In genomic region chr11:126359431-126360048, GRCh38 we compare ENCODE assay signal across 10 cellular contexts. TPM values are rescaled to one million over a fixed set of nuclear protein-coding genes. Genes with fewer than 3 reads are reported as not detected.
DNase-seq lines count a peak whose midpoint lies in the region; ATAC-seq and TF ChIP-seq lines count a peak whose summit lies in the region.
"Had no signal": no experiment of that assay in that cellular context is flagged by ENCODE, and none has a peak within 500 bp of the region (broad histone marks: within the 10 kb centered on the region; RNA-seq: fewer than 3 reads in every experiment).

No MANE protein-coding gene starts in this region.

- no peak overlapping the region for H2AFZ ChIP-seq in mammary epithelial cell (ENCODE audit: low read depth, low read length)

- intact Hi-C loops in mammary epithelial cell (cut with micrococcal nuclease) (no loop called here), left colon (cut with DNase I, micrococcal nuclease) (no loop called here), thyroid gland (cut with DNase I) (no loop called here)

- no peaks in the 10 kb centered on the region for H3K27me3 ChIP-seq in mammary epithelial cell (ENCODE audit: insufficient read depth, low read length)
- H3K27me3 ChIP-seq in thyroid gland: no peaks in the 10 kb centered on the region

- no peaks in the 10 kb centered on the region for H3K9me3 Mint-ChIP-seq in effector memory CD8-positive, alpha-beta T cell

- TF ChIP-seq POLR2A in thyroid gland (IDR thresholded peaks at IDR 0.05): no peak

- H3K4me1 Mint-ChIP-seq in effector memory CD8-positive, alpha-beta T cell (ENCODE audit: low read depth in 2 of 2): peaks cover 10 to 20% of the 10 kb centered on the region in 2 donors

- H3K36me3 ChIP-seq in mammary epithelial cell (ENCODE audit: insufficient read depth, low read length) (no peaks in the 10 kb centered on the region), thyroid gland (no peaks in the 10 kb centered on the region)

- CTCF ChIA-PET in mammary epithelial cell (lab: Charles Lee; ENCODE audit: low non-redundant PET): no interaction called here

- H3K4me2 ChIP-seq in mammary epithelial cell (ENCODE audit: insufficient read depth, low read depth, low read length): peak overlapping the region; percentile 10

- in situ Hi-C loops in mammary epithelial cell (cut with MboI; ENCODE audit: low sequenced_read_pairs in 2 of 2): no loop called here

- no peak overlapping the region for H3K4me3 Mint-ChIP-seq in effector memory CD8-positive, alpha-beta T cell

- no peak for TF ChIP-seq CTCF in mammary epithelial cell (conservative IDR thresholded peaks at IDR 0.05 in 1 of 2, IDR thresholded peaks at IDR 0.05 in 1 of 2; ENCODE audit: extremely low read depth in 1 of 2, insufficient read depth in 1 of 2, low read depth in 1 of 2, low read length in 2 of 2)
- no peak for TF ChIP-seq CTCF in thyroid gland (IDR thresholded peaks at IDR 0.05)

- no peaks in the 10 kb centered on the region for H3K9me3 ChIP-seq in mammary epithelial cell (replicated peaks; ENCODE audit: insufficient read depth, low read length)
- H3K9me3 ChIP-seq in thyroid gland: no peaks in the 10 kb centered on the region

- BruUV-seq in mammary epithelial cell (replicated peaks; lab: Mats Ljungman, UMichigan): no TSS peak

- H3K4me3 ChIP-seq in mammary epithelial cell (replicated peaks in 1 of 3; ENCODE audit: insufficient read depth in 1 of 3, low read depth in 2 of 3, low read length in 3 of 3): no peak overlapping the region
- no peak overlapping the region for H3K4me3 ChIP-seq in thyroid gland (replicated peaks in 1 of 3)

- dilution Hi-C loops in mammary epithelial cell (cut with HindIII; ENCODE audit: low sequenced_read_pairs): no loop called here

- peak; percentile 53 for ATAC-seq in left colon
- ATAC-seq in effector memory CD8-positive, alpha-beta T cell (replicated peaks): no peak
- ATAC-seq in HG02970 (IDR thresholded peaks at IDR 0.05; ENCODE audit: low FRiP score, unreplicated experiment): no peak
- no peak for ATAC-seq in GM21529 (IDR thresholded peaks at IDR 0.05; ENCODE audit: unreplicated experiment)
- ATAC-seq in GM18861 (IDR thresholded peaks at IDR 0.05; ENCODE audit: unreplicated experiment): no peak

- H3K79me2 ChIP-seq in mammary epithelial cell (ENCODE audit: insufficient read depth, low read length): peaks cover 79% of the 10 kb centered on the region

- H3K27ac Mint-ChIP-seq in effector memory CD8-positive, alpha-beta T cell: peak overlapping the region in 1 of 2 donors; percentile 60

- peaks cover 12% of the 10 kb centered on the region for H3K36me3 Mint-ChIP-seq in effector memory CD8-positive, alpha-beta T cell (ENCODE audit: insufficient read depth)

- no peak overlapping the region for H3K27ac ChIP-seq in mammary epithelial cell (ENCODE audit: insufficient read depth, low read depth, low read length)
- peak overlapping the region in 2 of 3 donors; percentile 32 to 36 for H3K27ac ChIP-seq in thyroid gland

- H3K9ac ChIP-seq in mammary epithelial cell (ENCODE audit: insufficient read depth, low read length): no peak overlapping the region

- peak; percentile 74 for DNase-seq in NCI-H1092 treated with DMSO at 0.1 percent for 48 hours (lab: John Stamatoyannopoulos, UW)
- DNase-seq in mammary epithelial cell: no peak
- DNase-seq in left colon: peak; percentile 61 to 70
- peak; percentile 55 to 69 for DNase-seq in thyroid gland
- DNase-seq in effector memory CD8-positive, alpha-beta T cell: no peak
- DNase-seq: activated effector memory CD4-positive, alpha-beta T cell treated with Interleukin-2 at 50 U/mL for 16 hours; NCI-H2107 had no signal

- no peaks in the 10 kb centered on the region for H3K27me3 Mint-ChIP-seq in effector memory CD8-positive, alpha-beta T cell

- WGBS in mammary epithelial cell (ENCODE audit: low coverage, missing lambda C conversion rate): 57% methylated on average over 5 of the region's 16 CpGs
- 48 to 56% methylated on average over 15 to 16 of the region's 16 CpGs for WGBS in thyroid gland, 2 donors

- H4K20me1 ChIP-seq in mammary epithelial cell (ENCODE audit: insufficient read depth, low read length): no peaks in the 10 kb centered on the region

- H3K4me1 ChIP-seq in mammary epithelial cell (ENCODE audit: insufficient read depth, low read length) (peaks cover 26% of the 10 kb centered on the region), thyroid gland (peaks cover 11 to 41% of the 10 kb centered on the region in 2 donors)

RNA-seq across cellular contexts. Expression of gene ST3GAL4, which starts 4.1 kb away (rescaled TPM):
- total RNA-seq in mammary epithelial cell (10 to 100 TPM; 32.8 to 38.0 TPM), left colon (100 to 1,000 TPM; 181 to 536 TPM), thyroid gland (10 to 100 TPM in 3 of 4 donors, 1 to 10 TPM in 1; 5.3 to 33.9 (median 26.4) TPM)
- 35.9 TPM for polyA plus RNA-seq in mammary epithelial cell
- 72.9 TPM for polyA minus RNA-seq in mammary epithelial cell

RNA-seq across cellular contexts. Expression of gene DCPS, which starts 55.7 kb away (rescaled TPM):
- total RNA-seq in mammary epithelial cell (10 to 100 TPM; 16.5 to 29.0 TPM), left colon (10 to 100 TPM; 10.9 to 21.9 TPM), thyroid gland (10 to 100 TPM in 3 of 4 donors, 1 to 10 TPM in 1; 6.1 to 18.9 (median 13.9) TPM)
- polyA plus RNA-seq in mammary epithelial cell: 41.1 TPM
- polyA minus RNA-seq in mammary epithelial cell: 22.1 TPM

Comparison
In these comparisons a context has a peak if more than half of its experiments do, and no peak if none do; other contexts are left out.
1. DNase-seq: peak in NCI-H1092 treated with DMSO at 0.1 percent for 48 hours (single experiment), left colon (2 of 2) and thyroid gland (2 of 2); none in mammary epithelial cell (single experiment) and effector memory CD8-positive, alpha-beta T cell (0 of 3).
2. RNA of gene ST3GAL4, which starts 4.1 kb away (total RNA-seq): 181 to 536 TPM in left colon; 32.8 to 38.0 TPM in mammary epithelial cell and 5.3 to 33.9 TPM in thyroid gland; every median in the first group is over 4 times any median in the second.